ENCODE assay signal across 20 cellular contexts in the genomic region with DNA sequence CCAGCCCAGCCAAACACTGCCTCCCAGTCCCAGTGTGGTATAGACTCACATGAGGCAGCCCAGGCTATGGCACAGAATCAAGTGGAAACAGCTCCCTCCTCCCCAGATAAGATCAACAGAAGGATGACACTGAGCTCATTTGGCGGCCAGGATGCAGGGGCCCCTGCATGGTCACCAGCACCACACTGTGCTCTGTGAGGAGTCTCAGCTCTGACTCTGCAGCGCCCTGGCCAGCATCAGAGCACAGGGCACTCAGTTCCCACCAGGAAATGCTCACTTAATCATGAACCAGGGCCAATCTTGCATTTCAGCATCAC. TPM values are rescaled to one million over a fixed set of nuclear protein-coding genes. Genes with fewer than 3 reads are reported as not detected.
A peak's percentile ranks its signal among the peaks of the same experiment; 100 is the strongest.
DNase-seq lines count a peak whose midpoint lies in the region; ATAC-seq and TF ChIP-seq lines count a peak whose summit lies in the region.
"Had no signal": no experiment of that assay in that cellular context is flagged by ENCODE, and none has a peak within 500 bp of the region (broad histone marks: within the 10 kb centered on the region; RNA-seq: fewer than 3 reads in every experiment).

No MANE protein-coding gene starts in this region.

- CTCF ChIA-PET in activated CD8-positive, alpha-beta memory T cell treated with anti-CD3 and anti-CD28 coated beads, Interleukin-2, amount 10 ng/mL, durations not matched to agents 7 days and 5 days (lab: Charles Lee) = no interaction called here

- H3K9me3 ChIP-seq in aorta (ENCODE audit: control insufficient read depth, low read length) = no peaks in the 10 kb centered on the region
- H3K9me3 ChIP-seq: BLaER1 treated with 17β-estradiol and CSF1 and Interleukin-3, amounts not matched to agents 10 nM and 100 nM; Peyer's patch; spleen; tibial artery had no signal

- H3K4me3 Mint-ChIP-seq in activated CD8-positive, alpha-beta memory T cell treated with anti-CD3 and anti-CD28 coated beads, Interleukin-2, amount 10 ng/mL, durations not matched to agents 7 days and 5 days = no peak overlapping the region
- H3K4me3 Mint-ChIP-seq in type B pancreatic cell = no peak overlapping the region
- H3K4me3 Mint-ChIP-seq: H9, natural killer cell, T-cell had no signal

- no peaks in the 10 kb centered on the region for H3K36me3 ChIP-seq in aorta (ENCODE audit: control insufficient read depth in 1 of 2, insufficient read depth in 2 of 2, low read length in 1 of 2)

- H3K27me3 ChIP-seq in aorta (ENCODE audit: control insufficient read depth in 1 of 2, insufficient read depth in 2 of 2, low read length in 1 of 2) = no peaks in the 10 kb centered on the region
- H3K27me3 ChIP-seq: BLaER1 treated with 17β-estradiol and CSF1 and Interleukin-3, amounts not matched to agents 10 nM and 100 nM; Peyer's patch; spleen; tibial artery had no signal

- H3K9me3 Mint-ChIP-seq in activated CD8-positive, alpha-beta memory T cell treated with anti-CD3 and anti-CD28 coated beads, Interleukin-2, amount 10 ng/mL, durations not matched to agents 7 days and 5 days (ENCODE audit: low read depth) = no peaks in the 10 kb centered on the region
- H3K9me3 Mint-ChIP-seq in type B pancreatic cell = no peaks in the 10 kb centered on the region
- H3K9me3 Mint-ChIP-seq: H9, natural killer cell, T-cell had no signal

- no peak overlapping the region for H3K4me3 ChIP-seq in fibroblast of villous mesenchyme (ENCODE audit: low read depth, low read length)
- H3K4me3 ChIP-seq in aorta (ENCODE audit: low read length in 2 of 2) = no peak overlapping the region
- H3K4me3 ChIP-seq: BLaER1 treated with 17β-estradiol and CSF1 and Interleukin-3, amounts not matched to agents 10 nM and 100 nM; Peyer's patch; spleen; tibial artery had no signal

- no peaks in the 10 kb centered on the region for H3K36me3 Mint-ChIP-seq in activated CD8-positive, alpha-beta memory T cell treated with anti-CD3 and anti-CD28 coated beads, Interleukin-2, amount 10 ng/mL, durations not matched to agents 7 days and 5 days
- peaks cover 12% of the 10 kb centered on the region for H3K36me3 Mint-ChIP-seq in type B pancreatic cell
- H3K36me3 Mint-ChIP-seq: natural killer cell had no signal

- no peak for ATAC-seq in activated CD8-positive, alpha-beta memory T cell treated with anti-CD3 and anti-CD28 coated beads, Interleukin-2, amount 10 ng/mL, durations not matched to agents 7 days and 5 days
- ATAC-seq in SK-N-SH treated with all-trans-retinoic acid at 6 μM for 48 hours (peak; percentile 52), aorta (ENCODE audit: low FRiP score) (no peak), HG03457 (IDR thresholded peaks at IDR 0.05; ENCODE audit: unreplicated experiment) (no peak)
- ATAC-seq: natural killer cell, T-cell had no signal

- H3K27ac ChIP-seq in aorta (ENCODE audit: low read depth in 1 of 2, low read length in 2 of 2) = no peak overlapping the region
- H3K27ac ChIP-seq: BLaER1 treated with 17β-estradiol and CSF1 and Interleukin-3, amounts not matched to agents 10 nM and 100 nM; spleen; tibial artery had no signal

- WGBS in aorta, 2 donors = 83 to 86% methylated on average over 2 of the region's 2 CpGs

- peak overlapping the region; percentile 63 for H3K27ac Mint-ChIP-seq in activated CD8-positive, alpha-beta memory T cell treated with anti-CD3 and anti-CD28 coated beads, Interleukin-2, amount 10 ng/mL, durations not matched to agents 7 days and 5 days
- peak overlapping the region; percentile 58 for H3K27ac Mint-ChIP-seq in type B pancreatic cell
- H3K27ac Mint-ChIP-seq: natural killer cell, T-cell had no signal

- TF ChIP-seq CTCF in fibroblast of villous mesenchyme (IDR thresholded peaks at IDR 0.05; ENCODE audit: insufficient read depth, low read depth, low read length) = no peak
- no peak for TF ChIP-seq CTCF in type B pancreatic cell (conservative IDR thresholded peaks at IDR 0.05)

- no peak for DNase-seq in activated CD8-positive, alpha-beta memory T cell treated with anti-CD3 and anti-CD28 coated beads, Interleukin-2, amount 10 ng/mL, durations not matched to agents 7 days and 5 days
- DNase-seq in activated CD8-positive, alpha-beta memory T cell treated with anti-CD3 and anti-CD28 coated beads, Interleukin-2, amount 50 U/mL, for 4 hours = no peak
- DNase-seq in fibroblast of villous mesenchyme (ENCODE audit: low read depth) (peak; percentile 5), type B pancreatic cell (ENCODE audit: extremely low spot score, unreplicated experiment) (no peak), aorta (no peak)
- DNase-seq in stimulated activated CD4-positive, alpha-beta T cell treated with anti-CD3 and anti-CD28 coated beads, Interleukin-2, amount 100 ng/mL, for 24 hours = no peak
- DNase-seq: activated CD4-positive, CD25-positive, alpha-beta regulatory T cell treated with anti-CD3 and anti-CD28 coated beads, Interleukin-2, amount 50 U/mL, for 72 hours; activated naive CD4-positive, alpha-beta T cell treated with Interleukin-2 at 50 U/mL for 16 hours; dermis blood vessel endothelial cell; H9; natural killer cell; NCI-H2171; NCI-H82; spleen; T-cell; tibial artery had no signal

- no peaks in the 10 kb centered on the region for H3K4me1 ChIP-seq in aorta (ENCODE audit: control insufficient read depth in 1 of 2, insufficient read depth in 2 of 2, low read length in 2 of 2)
- H3K4me1 ChIP-seq: spleen, tibial artery had no signal

- H3K27me3 Mint-ChIP-seq in activated CD8-positive, alpha-beta memory T cell treated with anti-CD3 and anti-CD28 coated beads, Interleukin-2, amount 10 ng/mL, durations not matched to agents 7 days and 5 days = no peaks in the 10 kb centered on the region
- H3K27me3 Mint-ChIP-seq in type B pancreatic cell = no peaks in the 10 kb centered on the region
- H3K27me3 Mint-ChIP-seq: T-cell had no signal

- intact Hi-C loops in aorta (cut with DNase I) = no loop called here

- no peaks in the 10 kb centered on the region for H3K4me1 Mint-ChIP-seq in activated CD8-positive, alpha-beta memory T cell treated with anti-CD3 and anti-CD28 coated beads, Interleukin-2, amount 10 ng/mL, durations not matched to agents 7 days and 5 days
- peaks cover 7% of the 10 kb centered on the region for H3K4me1 Mint-ChIP-seq in type B pancreatic cell (ENCODE audit: unreplicated experiment)
- H3K4me1 Mint-ChIP-seq: natural killer cell, T-cell had no signal

TF ChIP-seq in SK-N-SH treated with all-trans-retinoic acid at 6 μM for 48 hours, 23 proteins besides CTCF, POLR2A, EP300 and RAD21:
- TF ChIP-seq TCF4 (CRISPR knock-in tag; IDR thresholded peaks at IDR 0.05; ENCODE audit: borderline replicate concordance) (no peak), ZFP30 (CRISPR knock-in tag; IDR thresholded peaks at IDR 0.05) (no peak), ISL1 (CRISPR knock-in tag; IDR thresholded peaks at IDR 0.05) (no peak), RARB (CRISPR knock-in tag; IDR thresholded peaks at IDR 0.05) (no peak), ZNF565 (CRISPR knock-in tag; conservative IDR thresholded peaks at IDR 0.05; ENCODE audit: low read depth) (no peak), GLIS3 (CRISPR knock-in tag; IDR thresholded peaks at IDR 0.05) (no peak), TOX (CRISPR knock-in tag; IDR thresholded peaks at IDR 0.05; ENCODE audit: borderline replicate concordance) (no peak)
- TF ChIP-seq, protein P1, sequence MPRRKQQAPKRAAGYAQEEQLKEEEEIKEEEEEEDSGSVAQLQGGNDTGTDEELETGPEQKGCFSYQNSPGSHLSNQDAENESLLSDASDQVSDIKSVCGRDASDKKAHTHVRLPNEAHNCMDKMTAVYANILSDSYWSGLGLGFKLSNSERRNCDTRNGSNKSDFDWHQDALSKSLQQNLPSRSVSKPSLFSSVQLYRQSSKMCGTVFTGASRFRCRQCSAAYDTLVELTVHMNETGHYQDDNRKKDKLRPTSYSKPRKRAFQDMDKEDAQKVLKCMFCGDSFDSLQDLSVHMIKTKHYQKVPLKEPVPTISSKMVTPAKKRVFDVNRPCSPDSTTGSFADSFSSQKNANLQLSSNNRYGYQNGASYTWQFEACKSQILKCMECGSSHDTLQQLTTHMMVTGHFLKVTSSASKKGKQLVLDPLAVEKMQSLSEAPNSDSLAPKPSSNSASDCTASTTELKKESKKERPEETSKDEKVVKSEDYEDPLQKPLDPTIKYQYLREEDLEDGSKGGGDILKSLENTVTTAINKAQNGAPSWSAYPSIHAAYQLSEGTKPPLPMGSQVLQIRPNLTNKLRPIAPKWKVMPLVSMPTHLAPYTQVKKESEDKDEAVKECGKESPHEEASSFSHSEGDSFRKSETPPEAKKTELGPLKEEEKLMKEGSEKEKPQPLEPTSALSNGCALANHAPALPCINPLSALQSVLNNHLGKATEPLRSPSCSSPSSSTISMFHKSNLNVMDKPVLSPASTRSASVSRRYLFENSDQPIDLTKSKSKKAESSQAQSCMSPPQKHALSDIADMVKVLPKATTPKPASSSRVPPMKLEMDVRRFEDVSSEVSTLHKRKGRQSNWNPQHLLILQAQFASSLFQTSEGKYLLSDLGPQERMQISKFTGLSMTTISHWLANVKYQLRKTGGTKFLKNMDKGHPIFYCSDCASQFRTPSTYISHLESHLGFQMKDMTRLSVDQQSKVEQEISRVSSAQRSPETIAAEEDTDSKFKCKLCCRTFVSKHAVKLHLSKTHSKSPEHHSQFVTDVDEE (CRISPR knock-in tag; IDR thresholded peaks at IDR 0.05) = no peak

RNA-seq across cellular contexts. Expression of a gene that starts 18.0 kb away (rescaled TPM):
- 100 to 1,000 TPM; 108 to 130 TPM for total RNA-seq in activated CD8-positive, alpha-beta memory T cell treated with anti-CD3 and anti-CD28 coated beads, Interleukin-2, amount 10 ng/mL, durations not matched to agents 7 days and 5 days
- 210 and 245 TPM in 2 replicates for total RNA-seq in fibroblast of villous mesenchyme
- total RNA-seq in type B pancreatic cell (ENCODE audit: low replicate concordance) = 182 and 198 TPM in 2 replicates
- 100 to 1,000 TPM; 101 to 142 TPM for total RNA-seq in aorta
- 100 to 1,000 TPM in 1 of 2 donors, 10 to 100 TPM in 1; 85.1 to 261 TPM for polyA plus RNA-seq in aorta
